1 cellular context compared by ENCODE assay signal in genomic region chr2:127182626-127183458, GRCh38.
TF ChIP-seq lines count a peak whose summit lies in the region.

No MANE protein-coding gene starts in this region.

TF ChIP-seq in GM23338, 12 proteins besides CTCF, POLR2A, EP300 and RAD21 (continued from another document):
- TF ChIP-seq ZNF114 (CRISPR knock-in tag; IDR thresholded peaks at IDR 0.05) (no peak), ZNF331 (CRISPR knock-in tag; IDR thresholded peaks at IDR 0.05; ENCODE audit: low read depth) (no peak), CREB1 (CRISPR knock-in tag; IDR thresholded peaks at IDR 0.05; ENCODE audit: low read depth) (no peak), EZH2 (IDR thresholded peaks at IDR 0.05; ENCODE audit: low read depth, unreplicated experiment) (no peak), ETS1 (IDR thresholded peaks at IDR 0.05) (no peak), NANOG (IDR thresholded peaks at IDR 0.05; ENCODE audit: borderline replicate concordance) (no peak), POLR2AphosphoS5 (IDR thresholded peaks at IDR 0.05; ENCODE audit: low read depth) (no peak), EZH2phosphoT487 (IDR thresholded peaks at IDR 0.05; ENCODE audit: unreplicated experiment) (no peak), STAT1 (IDR thresholded peaks at IDR 0.05; ENCODE audit: unreplicated experiment) (no peak)
- TF ChIP-seq, protein P1, sequence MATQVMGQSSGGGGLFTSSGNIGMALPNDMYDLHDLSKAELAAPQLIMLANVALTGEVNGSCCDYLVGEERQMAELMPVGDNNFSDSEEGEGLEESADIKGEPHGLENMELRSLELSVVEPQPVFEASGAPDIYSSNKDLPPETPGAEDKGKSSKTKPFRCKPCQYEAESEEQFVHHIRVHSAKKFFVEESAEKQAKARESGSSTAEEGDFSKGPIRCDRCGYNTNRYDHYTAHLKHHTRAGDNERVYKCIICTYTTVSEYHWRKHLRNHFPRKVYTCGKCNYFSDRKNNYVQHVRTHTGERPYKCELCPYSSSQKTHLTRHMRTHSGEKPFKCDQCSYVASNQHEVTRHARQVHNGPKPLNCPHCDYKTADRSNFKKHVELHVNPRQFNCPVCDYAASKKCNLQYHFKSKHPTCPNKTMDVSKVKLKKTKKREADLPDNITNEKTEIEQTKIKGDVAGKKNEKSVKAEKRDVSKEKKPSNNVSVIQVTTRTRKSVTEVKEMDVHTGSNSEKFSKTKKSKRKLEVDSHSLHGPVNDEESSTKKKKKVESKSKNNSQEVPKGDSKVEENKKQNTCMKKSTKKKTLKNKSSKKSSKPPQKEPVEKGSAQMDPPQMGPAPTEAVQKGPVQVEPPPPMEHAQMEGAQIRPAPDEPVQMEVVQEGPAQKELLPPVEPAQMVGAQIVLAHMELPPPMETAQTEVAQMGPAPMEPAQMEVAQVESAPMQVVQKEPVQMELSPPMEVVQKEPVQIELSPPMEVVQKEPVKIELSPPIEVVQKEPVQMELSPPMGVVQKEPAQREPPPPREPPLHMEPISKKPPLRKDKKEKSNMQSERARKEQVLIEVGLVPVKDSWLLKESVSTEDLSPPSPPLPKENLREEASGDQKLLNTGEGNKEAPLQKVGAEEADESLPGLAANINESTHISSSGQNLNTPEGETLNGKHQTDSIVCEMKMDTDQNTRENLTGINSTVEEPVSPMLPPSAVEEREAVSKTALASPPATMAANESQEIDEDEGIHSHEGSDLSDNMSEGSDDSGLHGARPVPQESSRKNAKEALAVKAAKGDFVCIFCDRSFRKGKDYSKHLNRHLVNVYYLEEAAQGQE (IDR thresholded peaks at IDR 0.05; ENCODE audit: unreplicated experiment): no peak
- TF ChIP-seq, protein P2, sequence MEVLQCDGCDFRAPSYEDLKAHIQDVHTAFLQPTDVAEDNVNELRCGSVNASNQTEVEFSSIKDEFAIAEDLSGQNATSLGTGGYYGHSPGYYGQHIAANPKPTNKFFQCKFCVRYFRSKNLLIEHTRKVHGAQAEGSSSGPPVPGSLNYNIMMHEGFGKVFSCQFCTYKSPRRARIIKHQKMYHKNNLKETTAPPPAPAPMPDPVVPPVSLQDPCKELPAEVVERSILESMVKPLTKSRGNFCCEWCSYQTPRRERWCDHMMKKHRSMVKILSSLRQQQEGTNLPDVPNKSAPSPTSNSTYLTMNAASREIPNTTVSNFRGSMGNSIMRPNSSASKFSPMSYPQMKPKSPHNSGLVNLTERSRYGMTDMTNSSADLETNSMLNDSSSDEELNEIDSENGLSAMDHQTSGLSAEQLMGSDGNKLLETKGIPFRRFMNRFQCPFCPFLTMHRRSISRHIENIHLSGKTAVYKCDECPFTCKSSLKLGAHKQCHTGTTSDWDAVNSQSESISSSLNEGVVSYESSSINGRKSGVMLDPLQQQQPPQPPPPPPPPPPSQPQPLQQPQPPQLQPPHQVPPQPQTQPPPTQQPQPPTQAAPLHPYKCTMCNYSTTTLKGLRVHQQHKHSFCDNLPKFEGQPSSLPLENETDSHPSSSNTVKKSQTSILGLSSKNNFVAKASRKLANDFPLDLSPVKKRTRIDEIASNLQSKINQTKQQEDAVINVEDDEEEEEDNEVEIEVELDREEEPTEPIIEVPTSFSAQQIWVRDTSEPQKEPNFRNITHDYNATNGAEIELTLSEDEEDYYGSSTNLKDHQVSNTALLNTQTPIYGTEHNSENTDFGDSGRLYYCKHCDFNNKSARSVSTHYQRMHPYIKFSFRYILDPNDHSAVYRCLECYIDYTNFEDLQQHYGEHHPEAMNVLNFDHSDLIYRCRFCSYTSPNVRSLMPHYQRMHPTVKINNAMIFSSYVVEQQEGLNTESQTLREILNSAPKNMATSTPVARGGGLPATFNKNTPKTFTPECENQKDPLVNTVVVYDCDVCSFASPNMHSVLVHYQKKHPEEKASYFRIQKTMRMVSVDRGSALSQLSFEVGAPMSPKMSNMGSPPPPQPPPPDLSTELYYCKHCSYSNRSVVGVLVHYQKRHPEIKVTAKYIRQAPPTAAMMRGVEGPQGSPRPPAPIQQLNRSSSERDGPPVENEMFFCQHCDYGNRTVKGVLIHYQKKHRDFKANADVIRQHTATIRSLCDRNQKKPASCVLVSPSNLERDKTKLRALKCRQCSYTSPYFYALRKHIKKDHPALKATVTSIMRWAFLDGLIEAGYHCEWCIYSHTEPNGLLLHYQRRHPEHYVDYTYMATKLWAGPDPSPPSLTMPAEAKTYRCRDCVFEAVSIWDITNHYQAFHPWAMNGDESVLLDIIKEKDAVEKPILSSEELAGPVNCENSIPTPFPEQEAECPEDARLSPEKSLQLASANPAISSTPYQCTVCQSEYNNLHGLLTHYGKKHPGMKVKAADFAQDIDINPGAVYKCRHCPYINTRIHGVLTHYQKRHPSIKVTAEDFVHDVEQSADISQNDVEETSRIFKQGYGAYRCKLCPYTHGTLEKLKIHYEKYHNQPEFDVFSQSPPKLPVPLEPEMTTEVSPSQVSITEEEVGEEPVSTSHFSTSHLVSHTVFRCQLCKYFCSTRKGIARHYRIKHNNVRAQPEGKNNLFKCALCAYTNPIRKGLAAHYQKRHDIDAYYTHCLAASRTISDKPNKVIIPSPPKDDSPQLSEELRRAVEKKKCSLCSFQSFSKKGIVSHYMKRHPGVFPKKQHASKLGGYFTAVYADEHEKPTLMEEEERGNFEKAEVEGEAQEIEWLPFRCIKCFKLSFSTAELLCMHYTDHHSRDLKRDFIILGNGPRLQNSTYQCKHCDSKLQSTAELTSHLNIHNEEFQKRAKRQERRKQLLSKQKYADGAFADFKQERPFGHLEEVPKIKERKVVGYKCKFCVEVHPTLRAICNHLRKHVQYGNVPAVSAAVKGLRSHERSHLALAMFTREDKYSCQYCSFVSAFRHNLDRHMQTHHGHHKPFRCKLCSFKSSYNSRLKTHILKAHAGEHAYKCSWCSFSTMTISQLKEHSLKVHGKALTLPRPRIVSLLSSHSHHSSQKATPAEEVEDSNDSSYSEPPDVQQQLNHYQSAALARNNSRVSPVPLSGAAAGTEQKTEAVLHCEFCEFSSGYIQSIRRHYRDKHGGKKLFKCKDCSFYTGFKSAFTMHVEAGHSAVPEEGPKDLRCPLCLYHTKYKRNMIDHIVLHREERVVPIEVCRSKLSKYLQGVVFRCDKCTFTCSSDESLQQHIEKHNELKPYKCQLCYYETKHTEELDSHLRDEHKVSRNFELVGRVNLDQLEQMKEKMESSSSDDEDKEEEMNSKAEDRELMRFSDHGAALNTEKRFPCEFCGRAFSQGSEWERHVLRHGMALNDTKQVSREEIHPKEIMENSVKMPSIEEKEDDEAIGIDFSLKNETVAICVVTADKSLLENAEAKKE (CRISPR knock-in tag; IDR thresholded peaks at IDR 0.05): no peak
